ENCODE assay signal across 8 cellular contexts in genomic region chr17:2347805-2348685, GRCh38. TPM values are rescaled to one million over a fixed set of nuclear protein-coding genes. Genes with fewer than 3 reads are reported as not detected.
DNase-seq lines count a peak whose midpoint lies in the region; ATAC-seq, FAIRE-seq and TF ChIP-seq lines count a peak whose summit lies in the region.

No MANE protein-coding gene starts in this region.

- H3K4me3 ChIP-seq in A673 (ENCODE audit: low read depth, low read length, poor library complexity, severe bottlenecking), result no peak overlapping the region

- POLR2A ChIA-PET in A673 (lab: Charles Lee; ENCODE audit: low non-redundant PET), result interaction anchor here (0.7 kb wide), 1 partner anchor 12 kb away, joined by 3 read pairs; the partner anchor contains the start of gene TSR1

- FAIRE-seq in HTR-8/SVneo (lab: Jason Lieb, UNC), result peak; percentile 60

- ATAC-seq in sciatic nerve (peak; percentile 72), GM19397 (IDR thresholded peaks at IDR 0.05; ENCODE audit: unreplicated experiment) (no peak)

- CTCF ChIA-PET in A673 (lab: Charles Lee), result no interaction called here
- CTCF ChIA-PET in activated naive CD4-positive, alpha-beta T cell treated with anti-CD3 and anti-CD28 coated beads, Interleukin-2, amount 10 ng/mL, durations not matched to agents 7 days and 5 days (lab: Charles Lee), result interaction anchor here (0.8 kb wide), 1 partner anchor 12 kb away, joined by 3 read pairs; the partner anchor contains the start of gene TSR1

- no peak overlapping the region for H3K4me3 Mint-ChIP-seq in activated naive CD4-positive, alpha-beta T cell treated with anti-CD3 and anti-CD28 coated beads, Interleukin-2, amount 10 ng/mL, durations not matched to agents 7 days and 5 days

- no peak overlapping the region for H3K27ac Mint-ChIP-seq in activated naive CD4-positive, alpha-beta T cell treated with anti-CD3 and anti-CD28 coated beads, Interleukin-2, amount 10 ng/mL, durations not matched to agents 7 days and 5 days

- H3K4me1 ChIP-seq in A673 (ENCODE audit: insufficient read depth, low read length, poor library complexity, severe bottlenecking), result peaks cover 14% of the 10 kb centered on the region

- H3K36me3 Mint-ChIP-seq in activated naive CD4-positive, alpha-beta T cell treated with anti-CD3 and anti-CD28 coated beads, Interleukin-2, amount 10 ng/mL, durations not matched to agents 7 days and 5 days, result peaks cover 8% of the 10 kb centered on the region

- H3K27ac ChIP-seq in A673 (ENCODE audit: low read depth, low read length, poor library complexity, severe bottlenecking), result no peak overlapping the region

- no peak for TF ChIP-seq CTCF in A673 (conservative IDR thresholded peaks at IDR 0.05; ENCODE audit: low read depth, low read length)

- peaks cover 3% of the 10 kb centered on the region for H3K36me3 ChIP-seq in A673 (ENCODE audit: insufficient read depth, low read length, poor library complexity, severe bottlenecking)

- no peaks in the 10 kb centered on the region for H3K27me3 Mint-ChIP-seq in activated naive CD4-positive, alpha-beta T cell treated with anti-CD3 and anti-CD28 coated beads, Interleukin-2, amount 10 ng/mL, durations not matched to agents 7 days and 5 days

- BruUV-seq in A673 (replicated peaks; lab: Mats Ljungman, UMichigan), result no TSS peak

- H3K27me3 ChIP-seq in A673 (replicated peaks; ENCODE audit: insufficient read depth, low read depth, low read length, poor library complexity), result no peaks in the 10 kb centered on the region

- H3K9me3 Mint-ChIP-seq in activated naive CD4-positive, alpha-beta T cell treated with anti-CD3 and anti-CD28 coated beads, Interleukin-2, amount 10 ng/mL, durations not matched to agents 7 days and 5 days, result no peaks in the 10 kb centered on the region

- intact Hi-C loops in A673 (cut with micrococcal nuclease; ENCODE audit: unreplicated experiment), result no loop called here
- intact Hi-C loops in sciatic nerve (cut with DNase I), result no loop called here

- H3K4me1 Mint-ChIP-seq in activated naive CD4-positive, alpha-beta T cell treated with anti-CD3 and anti-CD28 coated beads, Interleukin-2, amount 10 ng/mL, durations not matched to agents 7 days and 5 days, result peaks cover 13% of the 10 kb centered on the region

- H3K9me3 ChIP-seq in A673 (ENCODE audit: low read depth, low read length, poor library complexity, severe bottlenecking), result no peaks in the 10 kb centered on the region

- peak; percentile 64 for DNase-seq in A673 (ENCODE audit: low spot score)
- peak; percentile 88 for DNase-seq in HTR-8/SVneo (ENCODE audit: insufficient read length, low spot score)
- peak; percentile 41 for DNase-seq in SW480 (ENCODE audit: low spot score)
- DNase-seq in hepatic stellate cell (ENCODE audit: low spot score), result peak; percentile 86
- DNase-seq in sciatic nerve (ENCODE audit: low spot score), result peak; percentile 55
- DNase-seq in activated naive CD4-positive, alpha-beta T cell treated with anti-CD3 and anti-CD28 coated beads, Interleukin-2, amount 10 ng/mL, durations not matched to agents 7 days and 5 days, result no peak
- no peak for DNase-seq in UCSD-AML1 (lab: John Stamatoyannopoulos, UW; ENCODE audit: unreplicated experiment)

RNA-seq across cellular contexts. Expression of gene SGSM2, which starts 10.7 kb away (rescaled TPM):
- total RNA-seq in A673 (2021), result 81.2 and 95.0 TPM in 2 replicates
- 59.3 TPM for total RNA-seq in sciatic nerve

RNA-seq across cellular contexts. Expression of gene TSR1, which starts 11.8 kb away (rescaled TPM):
- 78.9 and 91.0 TPM in 2 replicates for total RNA-seq in A673 (2021)
- 18.4 TPM for total RNA-seq in sciatic nerve

RNA-seq across cellular contexts. Expression of gene SRR, which starts 44.3 kb away (rescaled TPM):
- 37.9 and 51.0 TPM in 2 replicates for total RNA-seq in A673 (2021)
- 10.0 TPM for total RNA-seq in sciatic nerve

RNA-seq across cellular contexts. Expression of gene SMG6, which starts 44.5 kb away (rescaled TPM):
- total RNA-seq in A673 (2021) (36.1 and 38.4 TPM in 2 replicates), sciatic nerve (58.7 TPM)

RNA-seq across cellular contexts. Expression of gene MNT, which starts 52.8 kb away (rescaled TPM):
- 32.1 and 33.4 TPM in 2 replicates for total RNA-seq in A673 (2021)
- total RNA-seq in sciatic nerve, result 37.7 TPM

Comparison
In these comparisons a context has a peak if more than half of its experiments do, and no peak if none do; other contexts are left out.
1. DNase-seq: peak in A673 (single experiment), HTR-8/SVneo (single experiment), SW480 (single experiment), hepatic stellate cell (single experiment) and sciatic nerve (single experiment); none in activated naive CD4-positive, alpha-beta T cell treated with anti-CD3 and anti-CD28 coated beads, Interleukin-2, amount 10 ng/mL, durations not matched to agents 7 days and 5 days (single experiment) and UCSD-AML1 (single experiment).